Comparison of ENCODE assay signal across 12 cellular contexts in the genomic region with DNA sequence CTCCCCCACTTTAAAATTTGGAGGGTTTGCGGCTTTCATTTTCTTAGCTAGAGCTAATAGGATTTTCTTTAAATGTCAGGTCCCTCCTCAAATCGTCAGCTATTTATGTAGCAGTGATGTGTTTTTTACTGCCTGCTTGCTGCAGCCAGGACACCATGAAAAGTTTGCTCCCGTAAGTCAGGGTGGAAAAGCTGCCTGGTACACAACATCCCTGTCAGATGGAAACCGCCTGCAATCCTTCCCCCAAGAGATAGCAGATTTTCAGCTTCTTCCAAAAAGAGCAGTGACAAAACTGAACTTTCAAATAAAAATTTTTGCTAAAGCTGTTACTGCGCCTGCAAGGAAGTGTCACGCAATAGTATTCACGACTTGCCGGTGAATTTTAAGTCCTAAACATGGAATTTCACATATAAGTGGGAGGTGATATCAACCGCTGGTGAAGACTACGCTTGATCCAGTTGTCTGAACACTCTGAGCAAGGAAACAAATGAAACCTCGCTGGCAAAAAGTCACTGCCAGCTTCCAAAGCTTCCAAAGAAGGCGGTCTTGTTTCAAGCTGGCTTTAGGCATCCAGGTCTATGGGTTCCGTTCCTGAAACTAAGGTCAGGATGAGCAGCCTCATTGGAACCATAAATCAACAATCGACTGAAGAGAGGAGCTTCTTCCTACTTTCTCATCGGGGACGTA. TPM values are rescaled to one million over a fixed set of nuclear protein-coding genes. Genes with fewer than 3 reads are reported as not detected.
DNase-seq lines count a peak whose midpoint lies in the region; ATAC-seq and TF ChIP-seq lines count a peak whose summit lies in the region.
"Had no signal": no experiment of that assay in that cellular context is flagged by ENCODE, and none has a peak within 500 bp of the region (broad histone marks: within the 10 kb centered on the region; RNA-seq: fewer than 3 reads in every experiment).

No MANE protein-coding gene starts in this region.

- peak overlapping the region; percentile 82 for H3K4me3 ChIP-seq in HFF-Myc (replicated peaks; ENCODE audit: low read depth, low read length)
- peak overlapping the region; percentile 92 for H3K4me3 ChIP-seq in choroid plexus epithelial cell (ENCODE audit: low read depth, low read length)
- H3K4me3 ChIP-seq in mucosa of stomach (ENCODE audit: low read length) = no peak overlapping the region
- peak overlapping the region; percentile 49 for H3K4me3 ChIP-seq in suprapubic skin

- H3K9me3 ChIP-seq in mucosa of stomach (ENCODE audit: control insufficient read depth, low read length) (no peaks in the 10 kb centered on the region), suprapubic skin (no peaks in the 10 kb centered on the region)

- ATAC-seq in GM21447 (IDR thresholded peaks at IDR 0.05; ENCODE audit: unreplicated experiment) = no peak
- ATAC-seq: activated CD8-positive, alpha-beta T cell treated with anti-CD3 and anti-CD28 coated beads, Interleukin-2, amount 10 ng/mL, durations not matched to agents 7 days and 5 days; stimulated activated effector memory CD8-positive, alpha-beta T cell treated with anti-CD3 and anti-CD28 coated beads, Interleukin-12 subunit alpha, Interleukin-12 subunit beta, amount 100 ng/mL, for 72 hours had no signal

- TF ChIP-seq CTCF in HFF-Myc (IDR thresholded peaks at IDR 0.05; ENCODE audit: low read depth, low read length, missing control alignments) (no peak), choroid plexus epithelial cell (conservative IDR thresholded peaks at IDR 0.05; ENCODE audit: low read depth, low read length) (no peak), suprapubic skin (IDR thresholded peaks at IDR 0.05) (no peak)

- 58% methylated on average over 16 of the region's 16 CpGs for WGBS in suprapubic skin

- H3K27ac ChIP-seq in suprapubic skin = peak overlapping the region; percentile 80

- no peaks in the 10 kb centered on the region for H3K4me1 ChIP-seq in mucosa of stomach (ENCODE audit: control insufficient read depth, insufficient read depth, low read length)
- peaks cover 21% of the 10 kb centered on the region for H3K4me1 ChIP-seq in suprapubic skin

- H3K27me3 ChIP-seq in mucosa of stomach (ENCODE audit: control insufficient read depth, insufficient read depth, low read length) (peaks cover 27% of the 10 kb centered on the region), suprapubic skin (no peaks in the 10 kb centered on the region)

- no peak for TF ChIP-seq POLR2A in suprapubic skin (IDR thresholded peaks at IDR 0.05)

- TF ChIP-seq EP300 in suprapubic skin (IDR thresholded peaks at IDR 0.05) = no peak

- DNase-seq in HFF-Myc (ENCODE audit: extremely low read depth, low read depth) (no peak), choroid plexus epithelial cell (ENCODE audit: low read depth) (peak; percentile 45), suprapubic skin (ENCODE audit: low spot score in 2 of 2) (no peak), pons (ENCODE audit: low spot score) (no peak), ureter (ENCODE audit: low spot score) (no peak)
- no peak for DNase-seq in activated naive CD4-positive, alpha-beta T cell treated with anti-CD3 and anti-CD28 coated beads, Interleukin-2, amount 50 U/mL, for 16 hours
- DNase-seq: activated CD8-positive, alpha-beta T cell treated with anti-CD3 and anti-CD28 coated beads, Interleukin-2, amount 10 ng/mL, durations not matched to agents 7 days and 5 days; NCI-H1092 treated with DMSO at 0.1 percent for 48 hours; stimulated activated CD4-positive, alpha-beta T cell treated with anti-CD3 and anti-CD28 coated beads, Interleukin-2, amount 100 ng/mL, for 48 hours had no signal

- peak overlapping the region; percentile 51 for H3K9ac ChIP-seq in mucosa of stomach (ENCODE audit: low read length)

- H3K36me3 ChIP-seq in mucosa of stomach (ENCODE audit: control insufficient read depth, insufficient read depth, low read length) (no peaks in the 10 kb centered on the region), suprapubic skin (no peaks in the 10 kb centered on the region)

RNA-seq across cellular contexts. Expression of a gene that starts 2.9 kb away (rescaled TPM):
- total RNA-seq in suprapubic skin (10 to 100 TPM; 50.1 to 79.2 (median 66.3) TPM), ureter (197 TPM)
